ENCODE assay signal across 8 cellular contexts in the genomic region with DNA sequence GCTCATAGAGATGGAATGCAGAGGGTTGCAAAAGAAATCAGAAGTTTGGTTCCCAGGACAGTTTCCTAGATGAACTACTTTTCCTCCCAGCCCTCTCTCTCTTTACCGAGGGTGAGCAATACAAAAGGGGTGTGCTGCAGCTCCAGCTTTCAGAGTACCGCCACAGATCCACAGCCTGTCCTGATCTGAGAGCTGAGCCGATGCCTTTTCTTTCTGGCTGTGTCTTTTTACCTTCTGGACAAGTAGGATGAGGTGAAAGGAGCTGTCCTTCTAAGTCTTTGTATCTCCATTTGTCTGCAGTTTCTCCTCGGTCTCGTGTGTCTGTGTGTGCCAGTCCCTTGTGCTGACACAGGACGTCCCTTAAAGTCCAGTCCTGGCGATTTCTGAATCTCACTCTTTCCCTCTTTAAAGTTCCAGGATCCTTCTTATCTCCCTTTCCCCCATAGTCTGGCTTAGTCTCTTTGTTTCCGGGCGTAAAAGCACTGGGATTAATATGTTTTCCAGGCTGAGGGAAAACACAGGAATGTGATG. TPM values are rescaled to one million over a fixed set of nuclear protein-coding genes. Genes with fewer than 3 reads are reported as not detected.
DNase-seq lines count a peak whose midpoint lies in the region; ATAC-seq, FAIRE-seq and TF ChIP-seq lines count a peak whose summit lies in the region.

No MANE protein-coding gene starts in this region.

- H3K27ac Mint-ChIP-seq in stimulated activated effector memory CD8-positive, alpha-beta T cell treated with anti-CD3 and anti-CD28 coated beads, Interleukin-12 subunit alpha, Interleukin-12 subunit beta, amount 100 ng/mL, for 72 hours, result no peak overlapping the region

- no peak for TF ChIP-seq EP300 in stomach (IDR thresholded peaks at IDR 0.05)

- no peaks in the 10 kb centered on the region for H3K9me3 Mint-ChIP-seq in stimulated activated effector memory CD8-positive, alpha-beta T cell treated with anti-CD3 and anti-CD28 coated beads, Interleukin-12 subunit alpha, Interleukin-12 subunit beta, amount 100 ng/mL, for 72 hours

- ATAC-seq in stimulated activated effector memory CD8-positive, alpha-beta T cell treated with anti-CD3 and anti-CD28 coated beads, Interleukin-12 subunit alpha, Interleukin-12 subunit beta, amount 100 ng/mL, for 72 hours, result no peak
- ATAC-seq in HG03439 (IDR thresholded peaks at IDR 0.05; ENCODE audit: unreplicated experiment), result no peak

- H3K4me3 Mint-ChIP-seq in stimulated activated effector memory CD8-positive, alpha-beta T cell treated with anti-CD3 and anti-CD28 coated beads, Interleukin-12 subunit alpha, Interleukin-12 subunit beta, amount 100 ng/mL, for 72 hours, result no peak overlapping the region

- no peak for TF ChIP-seq POLR2A in stomach (IDR thresholded peaks at IDR 0.05)

- FAIRE-seq in frontal cortex (lab: Jason Lieb, UNC), result no peak

- H3K27me3 ChIP-seq in iPS-20b (ENCODE audit: insufficient read depth, low read length) (no peaks in the 10 kb centered on the region), stomach (peaks cover 0 to 11% (median 0%) of the 10 kb centered on the region in 3 donors)

- H3K4me3 ChIP-seq in iPS-20b (ENCODE audit: low read length) (peak overlapping the region; percentile 5; the same call in 1 of the 2 replicates), stomach (peak overlapping the region; percentile 25 to 35 (median 28))

- 4 to 12% (median 10%) methylated on average over 9 of the region's 9 CpGs for WGBS in stomach, 5 donors

- no peak for TF ChIP-seq CTCF in stomach (IDR thresholded peaks at IDR 0.05)

- intact Hi-C loops in stomach (cut with DNase I; ENCODE audit: low total_unique reads), result no loop called here

- H3K36me3 Mint-ChIP-seq in stimulated activated effector memory CD8-positive, alpha-beta T cell treated with anti-CD3 and anti-CD28 coated beads, Interleukin-12 subunit alpha, Interleukin-12 subunit beta, amount 100 ng/mL, for 72 hours, result no peaks in the 10 kb centered on the region

- H3K27ac ChIP-seq in iPS-20b (ENCODE audit: low read length) (no peak overlapping the region), stomach (peak overlapping the region; percentile 44 to 83 (median 78))

- H3K9ac ChIP-seq in iPS-20b (ENCODE audit: low read depth, low read length), result peak overlapping the region; percentile 36; the same call in 1 of the 2 replicates

- no peaks in the 10 kb centered on the region for H3K9me3 ChIP-seq in iPS-20b (ENCODE audit: insufficient read depth, low read depth, low read length)
- H3K9me3 ChIP-seq in stomach, result no peaks in the 10 kb centered on the region

- H3K36me3 ChIP-seq in iPS-20b (ENCODE audit: insufficient read depth, low read depth, low read length), result no peaks in the 10 kb centered on the region
- H3K36me3 ChIP-seq in stomach, result no peaks in the 10 kb centered on the region

- DNase-seq in HCEC 1CT (peak; percentile 93), astrocyte of the hippocampus (ENCODE audit: low read depth, low spot score) (peak; percentile 77), stomach (no peak), frontal cortex (ENCODE audit: low spot score in 2 of 2) (no peak), NCI-H2171 (lab: John Stamatoyannopoulos, UW) (no peak)
- DNase-seq in stimulated activated effector memory CD8-positive, alpha-beta T cell treated with anti-CD3 and anti-CD28 coated beads, Interleukin-12 subunit alpha, Interleukin-12 subunit beta, amount 100 ng/mL, for 72 hours (ENCODE audit: low spot score in 2 of 2), result no peak

- H3K4me1 Mint-ChIP-seq in stimulated activated effector memory CD8-positive, alpha-beta T cell treated with anti-CD3 and anti-CD28 coated beads, Interleukin-12 subunit alpha, Interleukin-12 subunit beta, amount 100 ng/mL, for 72 hours, result peaks cover 25% of the 10 kb centered on the region

- H3K4me1 ChIP-seq in iPS-20b (ENCODE audit: insufficient read depth, low read length), result peaks cover 26% of the 10 kb centered on the region
- H3K4me1 ChIP-seq in stomach, result peaks cover 7 to 65% (median 24%) of the 10 kb centered on the region in 4 donors

RNA-seq across cellular contexts. Expression of a gene that starts 0.5 kb away (rescaled TPM):
- total RNA-seq in stomach (100 to 1,000 TPM in 1 of 5 donors, 10 to 100 TPM in 3, 1 to 10 TPM in 1; 2.3 to 158 (median 29.0) TPM), frontal cortex (2.9 TPM)
- polyA plus RNA-seq in stomach, result 10 to 100 TPM in 2 of 3 donors, 1 to 10 TPM in 1; 7.4 to 11.8 (median 10.2) TPM

Comparison
In these comparisons a context has a peak if more than half of its experiments do, and no peak if none do; other contexts are left out.
1. DNase-seq: peak in HCEC 1CT (single experiment) and astrocyte of the hippocampus (single experiment); none in stomach (single experiment), frontal cortex (0 of 2), stimulated activated effector memory CD8-positive, alpha-beta T cell treated with anti-CD3 and anti-CD28 coated beads, Interleukin-12 subunit alpha, Interleukin-12 subunit beta, amount 100 ng/mL, for 72 hours (0 of 2) and NCI-H2171 (single experiment).